ENCODE assay signal across 1 cellular context in genomic region chr5:60843693-60844428, GRCh38.
A peak's percentile ranks its signal among the peaks of the same experiment; 100 is the strongest.
TF ChIP-seq lines count a peak whose summit lies in the region.

Gene ELOVL7 (minus strand): TSS chr5:60844269. CDS start chr5:60787397, 56,872 bp downstream.

TF ChIP-seq in K562, 482 proteins besides CTCF, POLR2A, EP300 and RAD21 (continued from another document and continues in another):
- TF ChIP-seq ZHX1 (conservative IDR thresholded peaks at IDR 0.05; ENCODE audit: low read length) (no peak), NRF1 (conservative IDR thresholded peaks at IDR 0.05 in 1 of 2, IDR thresholded peaks at IDR 0.05 in 1 of 2) (peak; percentile 41 to 53; a peak in 2 of 4 replicates), KLF13 (tag; IDR thresholded peaks at IDR 0.05; ENCODE audit: borderline replicate concordance, low read depth) (no peak), NFE2L1 (tag; IDR thresholded peaks at IDR 0.05; ENCODE audit: borderline replicate concordance, low read depth) (no peak), BRD9 (IDR thresholded peaks at IDR 0.05; ENCODE audit: low read depth, partially characterized antibody) (no peak), ZFX (CRISPR knock-in tag; IDR thresholded peaks at IDR 0.05) (peak; percentile 90), ZBTB49 (CRISPR knock-in tag; IDR thresholded peaks at IDR 0.05; ENCODE audit: borderline replicate concordance) (no peak), CHAMP1 (IDR thresholded peaks at IDR 0.05) (no peak), MCM5 (IDR thresholded peaks at IDR 0.05; ENCODE audit: low read depth) (no peak), ZNF444 (CRISPR knock-in tag; IDR thresholded peaks at IDR 0.05) (no peak), TAF1 (IDR thresholded peaks at IDR 0.05; ENCODE audit: control insufficient read depth, extremely low read depth, insufficient read depth, low read length, severe bottlenecking) (no peak), CBX1 (IDR thresholded peaks at IDR 0.05; ENCODE audit: low read depth) (no peak; the same call in 1 of the 2 replicates), CEBPZ (IDR thresholded peaks at IDR 0.05; ENCODE audit: borderline replicate concordance, low read depth, low read length) (no peak), POLR3G (IDR thresholded peaks at IDR 0.05; ENCODE audit: extremely low read depth, insufficient read length, insufficient replicate concordance) (no peak), ZNF124 (CRISPR knock-in tag; IDR thresholded peaks at IDR 0.05) (no peak), ASH1L (IDR thresholded peaks at IDR 0.05; ENCODE audit: borderline replicate concordance, low read depth, partially characterized antibody) (no peak), ETV1 (tag; conservative IDR thresholded peaks at IDR 0.05; ENCODE audit: low read depth) (no peak), NCOA4 (IDR thresholded peaks at IDR 0.05; ENCODE audit: partially characterized antibody) (no peak), GATA2 (CRISPR knock-in tag; IDR thresholded peaks at IDR 0.05) (no peak), PREB (CRISPR knock-in tag; IDR thresholded peaks at IDR 0.05) (no peak), THRA (IDR thresholded peaks at IDR 0.05) (no peak), OTX1 (CRISPR knock-in tag; IDR thresholded peaks at IDR 0.05) (0 out of 2 replicates have a peak, but pooled peaks have one; percentile 33), KAT8 (IDR thresholded peaks at IDR 0.05; ENCODE audit: low read depth) (no peak), BACH1 (tag; IDR thresholded peaks at IDR 0.05) (no peak), CTCFL (IDR thresholded peaks at IDR 0.05; ENCODE audit: borderline replicate concordance, insufficient read depth, low read depth, low read length, poor library complexity, severe bottlenecking) (peak; percentile 6), IRF9 (tag; IDR thresholded peaks at IDR 0.05) (no peak), ZKSCAN1 (IDR thresholded peaks at IDR 0.05; ENCODE audit: low read depth, low read length) (no peak), SIN3A (IDR thresholded peaks at IDR 0.05; ENCODE audit: borderline replicate concordance in 2 of 2, control insufficient read depth in 1 of 2, low read depth in 2 of 2, low read length in 2 of 2) (no peak), RBBP5 (IDR thresholded peaks at IDR 0.05; ENCODE audit: borderline replicate concordance, insufficient read depth, low read length, poor library complexity, severe bottlenecking) (peak; percentile 75), RREB1 (CRISPR knock-in tag; IDR thresholded peaks at IDR 0.05) (peak; percentile 84; the same call in 1 of the 2 replicates), PHF20 (IDR thresholded peaks at IDR 0.05; ENCODE audit: partially characterized antibody) (no peak), GATAD2B (IDR thresholded peaks at IDR 0.05; ENCODE audit: borderline replicate concordance) (peak; percentile 86), SLC30A9 (CRISPR knock-in tag; IDR thresholded peaks at IDR 0.05) (no peak), PHF8 (IDR thresholded peaks at IDR 0.05; ENCODE audit: borderline replicate concordance, low read length) (peak; percentile 55; the same call in 1 of the 2 replicates)
